ENCODE assay signal across 25 cellular contexts in genomic region chr11:111906680-111907079, GRCh38. TPM values are rescaled to one million over a fixed set of nuclear protein-coding genes. Genes with fewer than 3 reads are reported as not detected.
DNase-seq lines count a peak whose midpoint lies in the region; ATAC-seq and TF ChIP-seq lines count a peak whose summit lies in the region.
"Had no signal": no experiment of that assay in that cellular context is flagged by ENCODE, and none has a peak within 500 bp of the region (broad histone marks: within the 10 kb centered on the region; RNA-seq: fewer than 3 reads in every experiment).

No MANE protein-coding gene starts in this region.

- H3K9me3 ChIP-seq in left ventricle myocardium inferior (replicated peaks) (no peaks in the 10 kb centered on the region), ascending aorta (no peaks in the 10 kb centered on the region), right atrium auricular region (no peaks in the 10 kb centered on the region), spleen (peaks cover 0 to 5% (median 0%) of the 10 kb centered on the region in 8 donors)
- H3K9me3 ChIP-seq: SJCRH30 had no signal

- H3K36me3 ChIP-seq in left ventricle myocardium inferior (peaks cover 22% of the 10 kb centered on the region), ascending aorta (peaks cover 8 to 30% of the 10 kb centered on the region in 2 donors), right atrium auricular region (peaks cover 35% of the 10 kb centered on the region), spleen (no peaks in the 10 kb centered on the region)
- H3K36me3 ChIP-seq: BLaER1, SJCRH30 had no signal

- H3K4me1 Mint-ChIP-seq in activated T-helper 17 cell treated with anti-CD3 and anti-CD28 coated beads, Interleukin-2, amount 50 U/mL, for 72 hours = no peaks in the 10 kb centered on the region
- no peaks in the 10 kb centered on the region for H3K4me1 Mint-ChIP-seq in natural killer cell treated with Interleukin-12 subunit alpha and Interleukin-12 subunit beta and Interleukin-15 and Interleukin-18, amount 100 ng/mL, for 72 hours (ENCODE audit: low read depth in 2 of 2)

- no peaks in the 10 kb centered on the region for H3K27me3 ChIP-seq in left ventricle myocardium inferior (ENCODE audit: low read depth)
- H3K27me3 ChIP-seq in ascending aorta = no peaks in the 10 kb centered on the region
- no peaks in the 10 kb centered on the region for H3K27me3 ChIP-seq in right atrium auricular region
- peaks cover 0 to 14% (median 1%) of the 10 kb centered on the region in 7 donors for H3K27me3 ChIP-seq in spleen (replicated peaks in 1 of 7)
- H3K27me3 ChIP-seq: BLaER1, SJCRH30 had no signal

- no peaks in the 10 kb centered on the region for H3K36me3 Mint-ChIP-seq in activated T-helper 17 cell treated with anti-CD3 and anti-CD28 coated beads, Interleukin-2, amount 50 U/mL, for 72 hours (ENCODE audit: low read depth)
- no peaks in the 10 kb centered on the region for H3K36me3 Mint-ChIP-seq in natural killer cell treated with Interleukin-12 subunit alpha and Interleukin-12 subunit beta and Interleukin-15 and Interleukin-18, amount 100 ng/mL, for 72 hours

- TF ChIP-seq CTCF in left ventricle myocardium inferior (IDR thresholded peaks at IDR 0.05; ENCODE audit: borderline replicate concordance) = no peak
- no peak for TF ChIP-seq CTCF in ascending aorta (IDR thresholded peaks at IDR 0.05)
- no peak for TF ChIP-seq CTCF in right atrium auricular region (IDR thresholded peaks at IDR 0.05)
- no peak for TF ChIP-seq CTCF in spleen (IDR thresholded peaks at IDR 0.05 in 8 of 11, conservative IDR thresholded peaks at IDR 0.05 in 3 of 11)

- no peak for ATAC-seq in Right ventricle myocardium inferior
- ATAC-seq in activated T-helper 17 cell treated with anti-CD3 and anti-CD28 coated beads, Interleukin-2, amount 50 U/mL, for 72 hours (replicated peaks) = no peak
- no peak for ATAC-seq in natural killer cell treated with Interleukin-12 subunit alpha and Interleukin-12 subunit beta and Interleukin-15 and Interleukin-18, amount 100 ng/mL, for 72 hours
- ATAC-seq: Panc1 had no signal

- DNase-seq in left ventricle myocardium inferior = no peak
- DNase-seq in Right ventricle myocardium inferior (ENCODE audit: missing footprints) = no peak
- DNase-seq in ascending aorta (ENCODE audit: low spot score in 2 of 2) = no peak
- DNase-seq in right atrium auricular region (ENCODE audit: low spot score) = no peak
- DNase-seq in superior temporal gyrus (ENCODE audit: extremely low spot score) = no peak
- DNase-seq in natural killer cell treated with Interleukin-12 subunit alpha and Interleukin-12 subunit beta and Interleukin-15 and Interleukin-18, amount 100 ng/mL, for 72 hours (ENCODE audit: low spot score) = no peak
- DNase-seq in spleen = no peak
- DNase-seq: CD4-positive, alpha-beta T cell; COR-L47; DMS79; H9; IMR-90; Karpas-422; MV-4-11; NCI-H1105 treated with DMSO at 0.1 percent for 48 hours; NCI-H2029 treated with DMSO at 0.1 percent for 48 hours; NCI-H226; NCI-H510A treated with DMSO at 0.1 percent for 48 hours; NCI-H748 treated with DMSO at 0.1 percent for 48 hours; NK-92 treated with Interleukin-12 subunit alpha and Interleukin-12 subunit beta, amount 100 ng/mL, for 24 hours; SJCRH30 had no signal

- no peaks in the 10 kb centered on the region for H3K9me3 Mint-ChIP-seq in activated T-helper 17 cell treated with anti-CD3 and anti-CD28 coated beads, Interleukin-2, amount 50 U/mL, for 72 hours
- H3K9me3 Mint-ChIP-seq in natural killer cell treated with Interleukin-12 subunit alpha and Interleukin-12 subunit beta and Interleukin-15 and Interleukin-18, amount 100 ng/mL, for 72 hours = no peaks in the 10 kb centered on the region
- H3K9me3 Mint-ChIP-seq: CD4-positive, alpha-beta T cell had no signal

- H3K27ac ChIP-seq in left ventricle myocardium inferior (replicated peaks) = peak overlapping the region; percentile 99
- H3K27ac ChIP-seq in ascending aorta = peak overlapping the region; percentile 9 to 35
- H3K27ac ChIP-seq in right atrium auricular region = peak overlapping the region; percentile 98 to 100
- no peak overlapping the region for H3K27ac ChIP-seq in spleen
- H3K27ac ChIP-seq: BLaER1, SJCRH30 had no signal

- intact Hi-C loops in left ventricle myocardium inferior (cut with micrococcal nuclease) (no loop called here), Right ventricle myocardium inferior (cut with DNase I) (no loop called here), ascending aorta (cut with DNase I) (no loop called here), spleen (cut with DNase I; ENCODE audit: low total_unique reads) (no loop called here)

- H3K4me1 ChIP-seq in left ventricle myocardium inferior = peaks cover 40% of the 10 kb centered on the region
- H3K4me1 ChIP-seq in ascending aorta = peaks cover 0 to 4% of the 10 kb centered on the region in 2 donors
- no peaks in the 10 kb centered on the region for H3K4me1 ChIP-seq in right atrium auricular region
- no peaks in the 10 kb centered on the region for H3K4me1 ChIP-seq in spleen
- H3K4me1 ChIP-seq: BLaER1 had no signal

- H3K4me3 Mint-ChIP-seq in activated T-helper 17 cell treated with anti-CD3 and anti-CD28 coated beads, Interleukin-2, amount 50 U/mL, for 72 hours = no peak overlapping the region
- no peak overlapping the region for H3K4me3 Mint-ChIP-seq in natural killer cell treated with Interleukin-12 subunit alpha and Interleukin-12 subunit beta and Interleukin-15 and Interleukin-18, amount 100 ng/mL, for 72 hours
- H3K4me3 Mint-ChIP-seq: CD4-positive, alpha-beta T cell; H9 had no signal

- TF ChIP-seq POLR2A in spleen (IDR thresholded peaks at IDR 0.05) = no peak

- WGBS in spleen, 5 donors = 75 to 90% (median 82%) methylated on average over 1 of the region's 1 CpG

- H3K27ac Mint-ChIP-seq in activated T-helper 17 cell treated with anti-CD3 and anti-CD28 coated beads, Interleukin-2, amount 50 U/mL, for 72 hours = no peak overlapping the region
- H3K27ac Mint-ChIP-seq in natural killer cell treated with Interleukin-12 subunit alpha and Interleukin-12 subunit beta and Interleukin-15 and Interleukin-18, amount 100 ng/mL, for 72 hours = no peak overlapping the region
- H3K27ac Mint-ChIP-seq: CD4-positive, alpha-beta T cell; H9 had no signal

- peaks cover 14% of the 10 kb centered on the region for H3K27me3 Mint-ChIP-seq in activated T-helper 17 cell treated with anti-CD3 and anti-CD28 coated beads, Interleukin-2, amount 50 U/mL, for 72 hours
- H3K27me3 Mint-ChIP-seq in natural killer cell treated with Interleukin-12 subunit alpha and Interleukin-12 subunit beta and Interleukin-15 and Interleukin-18, amount 100 ng/mL, for 72 hours = peaks cover 30 to 45% of the 10 kb centered on the region in 2 donors

- H3K4me3 ChIP-seq in left ventricle myocardium inferior = no peak overlapping the region
- no peak overlapping the region for H3K4me3 ChIP-seq in ascending aorta
- H3K4me3 ChIP-seq in right atrium auricular region = no peak overlapping the region
- H3K4me3 ChIP-seq in spleen = no peak overlapping the region
- H3K4me3 ChIP-seq: BLaER1, SJCRH30 had no signal

RNA-seq across cellular contexts. Expression of gene CRYAB, which starts 4.9 kb away (rescaled TPM):
- total RNA-seq in left ventricle myocardium inferior = 6,704 TPM
- 7,453 TPM for total RNA-seq in Right ventricle myocardium inferior
- total RNA-seq in ascending aorta = 288 TPM
- total RNA-seq in right atrium auricular region = 1,000 to 10,000 TPM; 2,961 to 3,608 TPM
- not detected for total RNA-seq in activated T-helper 17 cell treated with anti-CD3 and anti-CD28 coated beads, Interleukin-2, amount 50 U/mL, for 72 hours
- total RNA-seq in natural killer cell treated with Interleukin-12 subunit alpha and Interleukin-12 subunit beta and Interleukin-15 and Interleukin-18, amount 100 ng/mL, for 72 hours = not detected
- total RNA-seq in spleen = 10 to 100 TPM; 11.2 to 78.7 (median 51.2) TPM
- polyA plus RNA-seq in spleen = 10 to 100 TPM; 26.1 to 63.3 (median 58.5) TPM
- total RNA-seq: CD4-positive, alpha-beta T cell; H9 had no signal

RNA-seq across cellular contexts. Expression of gene HSPB2, which starts 5.9 kb away (rescaled TPM):
- total RNA-seq in left ventricle myocardium inferior (36.5 TPM), Right ventricle myocardium inferior (43.7 TPM), ascending aorta (not detected), right atrium auricular region (10 to 100 TPM in 1 of 2 donors, 1 to 10 TPM in 1; 5.5 to 13.0 TPM), spleen (1 to 10 TPM in 3 of 7 donors, under 1 TPM in 2, not detected in 2; 0.60 to 1.9 (median 1.4) TPM)
- total RNA-seq in activated T-helper 17 cell treated with anti-CD3 and anti-CD28 coated beads, Interleukin-2, amount 50 U/mL, for 72 hours = under 1 TPM in 1 of 2 donors, not detected in 1; 0.32 TPM
- total RNA-seq in natural killer cell treated with Interleukin-12 subunit alpha and Interleukin-12 subunit beta and Interleukin-15 and Interleukin-18, amount 100 ng/mL, for 72 hours = not detected
- polyA plus RNA-seq in spleen = 1 to 10 TPM; 2.8 to 6.0 (median 3.4) TPM
- total RNA-seq: CD4-positive, alpha-beta T cell; M059J had no signal

RNA-seq across cellular contexts. Expression of gene C11orf52, which starts 12.0 kb away (rescaled TPM):
- total RNA-seq in left ventricle myocardium inferior = 1.2 TPM
- total RNA-seq in Right ventricle myocardium inferior = 1.9 TPM
- not detected for total RNA-seq in ascending aorta
- 1 to 10 TPM; 1.5 to 8.3 TPM for total RNA-seq in right atrium auricular region
- not detected for total RNA-seq in activated T-helper 17 cell treated with anti-CD3 and anti-CD28 coated beads, Interleukin-2, amount 50 U/mL, for 72 hours
- not detected for total RNA-seq in natural killer cell treated with Interleukin-12 subunit alpha and Interleukin-12 subunit beta and Interleukin-15 and Interleukin-18, amount 100 ng/mL, for 72 hours
- total RNA-seq in spleen = 1 to 10 TPM in 2 of 7 donors, under 1 TPM in 3, not detected in 2; 0.32 to 1.5 (median 0.44) TPM
- polyA plus RNA-seq in spleen = under 1 TPM; 0.52 to 0.86 (median 0.74) TPM
- total RNA-seq: CD4-positive, alpha-beta T cell; M059J had no signal

RNA-seq across cellular contexts. Expression of gene CFAP68, which starts 27.3 kb away (rescaled TPM):
- total RNA-seq in left ventricle myocardium inferior (26.0 TPM), Right ventricle myocardium inferior (27.2 TPM), ascending aorta (not detected), right atrium auricular region (10 to 100 TPM; 27.7 to 40.9 TPM), spleen (10 to 100 TPM in 6 of 7 donors, 1 to 10 TPM in 1; 9.4 to 15.3 (median 12.4) TPM)
- total RNA-seq in activated T-helper 17 cell treated with anti-CD3 and anti-CD28 coated beads, Interleukin-2, amount 50 U/mL, for 72 hours = 10 to 100 TPM; 19.5 to 22.4 TPM
- 10 to 100 TPM in 1 of 2 donors, 1 to 10 TPM in 1; 8.4 to 11.8 TPM for total RNA-seq in natural killer cell treated with Interleukin-12 subunit alpha and Interleukin-12 subunit beta and Interleukin-15 and Interleukin-18, amount 100 ng/mL, for 72 hours
- 10 to 100 TPM; 18.5 to 37.1 (median 29.4) TPM for polyA plus RNA-seq in spleen

RNA-seq across cellular contexts. Expression of gene FDXACB1, which starts 27.7 kb away (rescaled TPM):
- total RNA-seq in left ventricle myocardium inferior = 0.93 TPM
- 1.2 TPM for total RNA-seq in Right ventricle myocardium inferior
- total RNA-seq in ascending aorta = 0.53 TPM
- 1 to 10 TPM in 1 of 2 donors, under 1 TPM in 1; 0.90 to 2.0 TPM for total RNA-seq in right atrium auricular region
- total RNA-seq in activated T-helper 17 cell treated with anti-CD3 and anti-CD28 coated beads, Interleukin-2, amount 50 U/mL, for 72 hours = 1 to 10 TPM; 3.7 to 7.1 TPM
- total RNA-seq in natural killer cell treated with Interleukin-12 subunit alpha and Interleukin-12 subunit beta and Interleukin-15 and Interleukin-18, amount 100 ng/mL, for 72 hours = 1 to 10 TPM; 6.2 to 7.9 TPM
- total RNA-seq in spleen = 1 to 10 TPM; 1.9 to 4.0 (median 3.6) TPM
- 1 to 10 TPM; 3.5 to 4.1 (median 3.7) TPM for polyA plus RNA-seq in spleen

Comparison
In these comparisons a context has a peak if more than half of its experiments do, and no peak if none do; other contexts are left out.
1. H3K27ac ChIP-seq: peak in left ventricle myocardium inferior (single experiment), ascending aorta (2 of 2) and right atrium auricular region (2 of 2); none in spleen (0 of 8).
2. RNA of gene CRYAB, which starts 4.9 kb away (total RNA-seq): 7,453 TPM in Right ventricle myocardium inferior (single experiment), 6,704 TPM in left ventricle myocardium inferior (single experiment), 2,961 to 3,608 TPM in right atrium auricular region, 288 TPM in ascending aorta (single experiment) and 11.2 to 78.7 TPM in spleen; not detected in activated T-helper 17 cell treated with anti-CD3 and anti-CD28 coated beads, Interleukin-2, amount 50 U/mL, for 72 hours and not detected in natural killer cell treated with Interleukin-12 subunit alpha and Interleukin-12 subunit beta and Interleukin-15 and Interleukin-18, amount 100 ng/mL, for 72 hours; every median in the first group is over 10 times any median in the second.